16 cellular contexts compared by ENCODE assay signal in genomic region chr11:539971-540481, GRCh38.
"Had no signal": no experiment of that assay in that cellular context is flagged by ENCODE, and none has a peak within 500 bp of the region (broad histone marks: within the 10 kb centered on the region; RNA-seq: fewer than 3 reads in every experiment).

No MANE protein-coding gene starts in this region.

- H3K27me3 Mint-ChIP-seq: activated B cell treated with CpG ODN at 0.5 μM for 24 hours had no signal

- H3K4me3 Mint-ChIP-seq: activated B cell treated with CpG ODN at 0.5 μM for 24 hours; activated T-helper 1 cell treated with anti-CD3 and anti-CD28 coated beads, Interleukin-12 subunit alpha, Interleukin-12 subunit beta, Interleukin-2, Interleukin-4 antibody, amounts not matched to agents 30 ng/mL and 10 ng/mL and 1 ng/mL, durations not matched to agents 14 hours and 24 hours and 36 hours; T-helper 2 cell treated with Interferon-gamma antibody and Interleukin-4, amounts not matched to agents 5 μg/mL and 100 μg/mL, for 36 hours had no signal

- H3K9me3 Mint-ChIP-seq: activated B cell treated with CpG ODN at 0.5 μM for 24 hours; activated T-helper 1 cell treated with anti-CD3 and anti-CD28 coated beads, Interleukin-12 subunit alpha, Interleukin-12 subunit beta, Interleukin-2, Interleukin-4 antibody, amounts not matched to agents 30 ng/mL and 10 ng/mL and 1 ng/mL, durations not matched to agents 14 hours and 24 hours and 36 hours; T-helper 2 cell treated with Interferon-gamma antibody and Interleukin-4, amounts not matched to agents 5 μg/mL and 100 μg/mL, for 36 hours had no signal

- H3K36me3 ChIP-seq: sigmoid colon, stomach had no signal

- H3K9me3 ChIP-seq: psoas muscle, sigmoid colon, stomach, testis had no signal

- H3K27me3 ChIP-seq: testis had no signal

- H3K27ac Mint-ChIP-seq: activated B cell treated with CpG ODN at 0.5 μM for 24 hours; activated T-helper 1 cell treated with anti-CD3 and anti-CD28 coated beads, Interleukin-12 subunit alpha, Interleukin-12 subunit beta, Interleukin-2, Interleukin-4 antibody, amounts not matched to agents 30 ng/mL and 10 ng/mL and 1 ng/mL, durations not matched to agents 14 hours and 24 hours and 36 hours; T-helper 2 cell treated with Interferon-gamma antibody and Interleukin-4, amounts not matched to agents 5 μg/mL and 100 μg/mL, for 36 hours had no signal

- ATAC-seq: psoas muscle had no signal

- H3K4me3 ChIP-seq: lung, psoas muscle, sigmoid colon, stomach, testis had no signal

- H3K27ac ChIP-seq: psoas muscle, sigmoid colon, stomach, testis had no signal

- DNase-seq: activated B cell treated with CpG ODN at 0.5 μM for 24 hours; activated CD4-positive, alpha-beta T cell treated with anti-CD3 and anti-CD28 coated beads for 48 hours; activated naive CD4-positive, alpha-beta T cell treated with Interleukin-2 at 50 U/mL for 16 hours; anterior cingulate cortex; cerebellar nuclear complex; effector CD8-positive, alpha-beta T cell; foreskin fibroblast; midbrain; stimulated activated CD4-positive, alpha-beta T cell treated with anti-CD3 and anti-CD28 coated beads, Interleukin-1b, Interleukin-23, amount 100 ng/mL, for 48 hours; stomach; testis had no signal
